Comparison of ENCODE assay signal across 9 cellular contexts in the genomic region with DNA sequence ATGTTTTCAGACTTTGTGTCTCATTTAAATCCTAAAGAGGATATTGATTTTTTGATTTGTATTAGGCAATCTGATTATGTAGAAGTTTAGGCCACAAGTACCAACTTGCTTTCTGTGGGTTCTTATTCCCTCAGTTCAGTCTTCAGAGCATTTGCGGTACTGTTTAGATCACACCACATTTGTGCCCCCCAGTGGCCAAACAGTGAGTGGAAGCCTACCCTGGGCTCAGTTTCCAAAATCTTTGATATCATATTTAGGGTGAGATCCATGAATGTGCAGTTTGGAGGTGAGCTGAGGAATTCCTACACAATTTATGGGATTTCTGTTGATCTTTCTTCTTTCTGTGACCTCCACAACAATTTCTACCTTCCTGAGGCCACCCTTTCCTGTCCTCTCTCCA.
DNase-seq lines count a peak whose midpoint lies in the region; ATAC-seq, FAIRE-seq and TF ChIP-seq lines count a peak whose summit lies in the region.
"Had no signal": no experiment of that assay in that cellular context is flagged by ENCODE, and none has a peak within 500 bp of the region (broad histone marks: within the 10 kb centered on the region; RNA-seq: fewer than 3 reads in every experiment).

No MANE protein-coding gene starts in this region.

- H3K4me3 Mint-ChIP-seq in Calu3 (ENCODE audit: low read depth, unreplicated experiment) = no peak overlapping the region
- H3K4me3 Mint-ChIP-seq in activated T-helper 17 cell treated with anti-CD3 and anti-CD28 coated beads, Interleukin-2, amount 50 U/mL, for 72 hours = no peak overlapping the region

- no peak overlapping the region for H2AK5ac ChIP-seq in H1 (ENCODE audit: low read depth, low read length)

- no peaks in the 10 kb centered on the region for H3K9me3 Mint-ChIP-seq in Calu3 (ENCODE audit: low read depth, unreplicated experiment)
- H3K9me3 Mint-ChIP-seq in activated T-helper 17 cell treated with anti-CD3 and anti-CD28 coated beads, Interleukin-2, amount 50 U/mL, for 72 hours = no peaks in the 10 kb centered on the region

- no peak overlapping the region for H2BK5ac ChIP-seq in H1 (ENCODE audit: low read depth, low read length)

- no TSS peak for BruUV-seq in Calu3 (replicated peaks; lab: Mats Ljungman, UMichigan)

- CTCF ChIA-PET in H1 (lab: Charles Lee; ENCODE audit: partially characterized antibody) = interaction anchor here (0.8 to 2.1 kb wide), 15 partner anchors 10 to 1182 kb away, joined by 3 to 9 read pairs (median 3); no protein-coding TSS in a partner anchor
- CTCF ChIA-PET in Calu3 (lab: Charles Lee) = no interaction called here

- H3K79me1 ChIP-seq in H1 (ENCODE audit: low read depth, low read length) = no peaks in the 10 kb centered on the region

- H4K8ac ChIP-seq in H1 (ENCODE audit: extremely low read depth, insufficient read depth, low read length) = no peak overlapping the region

- H3K36me3 Mint-ChIP-seq in Calu3 (ENCODE audit: insufficient read depth, unreplicated experiment) = no peaks in the 10 kb centered on the region
- no peaks in the 10 kb centered on the region for H3K36me3 Mint-ChIP-seq in activated T-helper 17 cell treated with anti-CD3 and anti-CD28 coated beads, Interleukin-2, amount 50 U/mL, for 72 hours (ENCODE audit: low read depth)

- no peak overlapping the region for H3K18ac ChIP-seq in H1 (ENCODE audit: extremely low read depth, low read length)

- H3K4me3 ChIP-seq in BE2C (ENCODE audit: low read depth, low read length) = no peak overlapping the region
- no peak overlapping the region for H3K4me3 ChIP-seq in H1 (ENCODE audit: extremely low read depth in 1 of 4, insufficient read depth in 2 of 4, low read depth in 3 of 4, low read length in 4 of 4)
- no peak overlapping the region for H3K4me3 ChIP-seq in sigmoid colon

- no peak for ATAC-seq in activated T-helper 17 cell treated with anti-CD3 and anti-CD28 coated beads, Interleukin-2, amount 50 U/mL, for 72 hours (replicated peaks)

- no peak overlapping the region for H2BK12ac ChIP-seq in H1 (ENCODE audit: low read depth, low read length)

- no peak overlapping the region for H3K9ac ChIP-seq in H1 (replicated peaks in 1 of 4; ENCODE audit: extremely low read depth in 1 of 4, low read depth in 3 of 4, low read length in 3 of 4)

- no peaks in the 10 kb centered on the region for H3K27me3 Mint-ChIP-seq in Calu3 (ENCODE audit: unreplicated experiment)
- H3K27me3 Mint-ChIP-seq in activated T-helper 17 cell treated with anti-CD3 and anti-CD28 coated beads, Interleukin-2, amount 50 U/mL, for 72 hours = no peaks in the 10 kb centered on the region

- no peaks in the 10 kb centered on the region for H4K20me1 ChIP-seq in H1 (replicated peaks in 1 of 2; ENCODE audit: control insufficient read depth in 1 of 2, insufficient read depth in 2 of 2, low read length in 2 of 2)

- no peak overlapping the region for H3K14ac ChIP-seq in H1 (ENCODE audit: insufficient read length)

- peaks cover 2% of the 10 kb centered on the region for H3K4me1 Mint-ChIP-seq in Calu3 (ENCODE audit: low read depth, unreplicated experiment)
- H3K4me1 Mint-ChIP-seq in activated T-helper 17 cell treated with anti-CD3 and anti-CD28 coated beads, Interleukin-2, amount 50 U/mL, for 72 hours = no peaks in the 10 kb centered on the region

- no peak overlapping the region for H2BK15ac ChIP-seq in H1 (ENCODE audit: low read length)

- no peak overlapping the region for H4K5ac ChIP-seq in H1 (ENCODE audit: insufficient read length, low read depth, low read length)

- 84% methylated on average over 1 of the region's 1 CpG; no CpG with 5 or more reads in 1 of the 2 experiments for WGBS in H1 (ENCODE audit: extremely low coverage in 1 of 2, insufficient coverage in 1 of 2, insufficient read length in 1 of 2, insufficient replicate concordance in 2 of 2, low coverage in 1 of 2, low lambda C conversion rate in 2 of 2, missing lambda C conversion rate in 1 of 2), 2 experiments
- 75 to 86% methylated on average over 1 of the region's 1 CpG for WGBS in sigmoid colon, 2 donors

- peak; percentile 58 for TF ChIP-seq CTCF in BE2C (IDR thresholded peaks at IDR 0.05; ENCODE audit: low read depth, low read length)
- TF ChIP-seq CTCF in H1 (IDR thresholded peaks at IDR 0.05; ENCODE audit: control extremely low read depth in 1 of 3, insufficient read depth in 1 of 3, low read depth in 1 of 3, low read length in 3 of 3) = peak; percentile 54 to 66 (median 66)
- no peak for TF ChIP-seq CTCF in Calu3 (IDR thresholded peaks at IDR 0.05; ENCODE audit: unreplicated experiment)
- no peak for TF ChIP-seq CTCF in sigmoid colon (IDR thresholded peaks at IDR 0.05)

- H3K4me1 ChIP-seq in BE2C (no peaks in the 10 kb centered on the region), H1 (replicated peaks in 1 of 4; ENCODE audit: control insufficient read depth in 3 of 4, insufficient read depth in 4 of 4, low read length in 3 of 4) (no peaks in the 10 kb centered on the region), sigmoid colon (no peaks in the 10 kb centered on the region)

- TF ChIP-seq POLR2A in H1 (IDR thresholded peaks at IDR 0.05; ENCODE audit: control extremely low read depth in 1 of 2, low read depth in 2 of 2, low read length in 2 of 2) (no peak), sigmoid colon (IDR thresholded peaks at IDR 0.05) (no peak)

- TF ChIP-seq RAD21 in H1 (IDR thresholded peaks at IDR 0.05 in 1 of 2, conservative IDR thresholded peaks at IDR 0.05 in 1 of 2; ENCODE audit: low read depth in 2 of 2, low read length in 2 of 2) = peak; percentile 78

- POLR2A ChIA-PET in H1 (lab: Charles Lee; ENCODE audit: partially characterized antibody) = no interaction called here

- H3K56ac ChIP-seq in H1 (replicated peaks; ENCODE audit: insufficient read length, low read depth, low read length) = no peak overlapping the region

- H3K79me2 ChIP-seq in H1 (ENCODE audit: control insufficient read depth in 1 of 2, insufficient read depth in 2 of 2, low read length in 2 of 2) = no peaks in the 10 kb centered on the region

- intact Hi-C loops in Calu3 (cut with micrococcal nuclease; ENCODE audit: unreplicated experiment) (loop anchor here (5.0 kb wide), 1 partner anchor 491 kb away; no protein-coding TSS in a partner anchor), sigmoid colon (cut with DNase I) (no loop called here)

- no peaks in the 10 kb centered on the region for H3K36me3 ChIP-seq in BE2C
- H3K36me3 ChIP-seq in H1 (ENCODE audit: control insufficient read depth in 2 of 4, insufficient read depth in 4 of 4, low read length in 3 of 4) = no peaks in the 10 kb centered on the region
- H3K36me3 ChIP-seq in sigmoid colon = no peaks in the 10 kb centered on the region

- no peak overlapping the region for H3K23ac ChIP-seq in H1 (ENCODE audit: insufficient read length)

- no peak overlapping the region for H3K27ac Mint-ChIP-seq in Calu3 (ENCODE audit: unreplicated experiment)
- H3K27ac Mint-ChIP-seq in activated T-helper 17 cell treated with anti-CD3 and anti-CD28 coated beads, Interleukin-2, amount 50 U/mL, for 72 hours = no peak overlapping the region

- no peak overlapping the region for H2BK20ac ChIP-seq in H1 (ENCODE audit: low read length)

- no peaks in the 10 kb centered on the region for H3K27me3 ChIP-seq in BE2C
- no peaks in the 10 kb centered on the region for H3K27me3 ChIP-seq in H1 (replicated peaks in 1 of 4; ENCODE audit: control insufficient read depth in 3 of 4, extremely low read depth in 1 of 4, insufficient read depth in 3 of 4, low read length in 3 of 4)
- no peaks in the 10 kb centered on the region for H3K27me3 ChIP-seq in sigmoid colon

- no peak overlapping the region for H3K4me2 ChIP-seq in H1 (ENCODE audit: insufficient read depth in 1 of 2, low read depth in 2 of 2, low read length in 2 of 2)

- H3K27ac ChIP-seq in H1 (ENCODE audit: low read depth, low read length) (no peak overlapping the region), sigmoid colon (no peak overlapping the region)

- TF ChIP-seq EP300 in H1 (IDR thresholded peaks at IDR 0.05; ENCODE audit: borderline replicate concordance in 1 of 2, low read depth in 2 of 2, low read length in 2 of 2) (no peak), sigmoid colon (IDR thresholded peaks at IDR 0.05) (no peak)

- no peak for FAIRE-seq in GM18507 (lab: Jason Lieb, UNC)
- FAIRE-seq in H1 (lab: Jason Lieb, UNC) = peak; percentile 7

- H2AFZ ChIP-seq in H1 (ENCODE audit: low read length) = no peak overlapping the region

- no peak overlapping the region for H2BK120ac ChIP-seq in H1 (replicated peaks; ENCODE audit: low read depth, low read length)

- peak; percentile 19 for DNase-seq in BE2C
- peak; percentile 2 for DNase-seq in GM18507 (ENCODE audit: extremely low spot score, insufficient read length, low read depth)
- DNase-seq in HuH-7 (ENCODE audit: low spot score) = peak; percentile 12
- peak in 1 of 2 experiments; percentile 53 for DNase-seq in H1 (ENCODE audit: low read depth in 1 of 2, low spot score in 2 of 2)
- no peak for DNase-seq in Calu3
- DNase-seq in sigmoid colon = no peak
- DNase-seq in activated naive CD4-positive, alpha-beta T cell treated with Interleukin-2 at 50 U/mL for 16 hours = no peak
- DNase-seq: KG1 had no signal

- H3K23me2 ChIP-seq in H1 (ENCODE audit: low read depth, low read length) = no peaks in the 10 kb centered on the region

- no peak overlapping the region for H4K91ac ChIP-seq in H1 (replicated peaks; ENCODE audit: insufficient read length, low read length)

- H3K9me3 ChIP-seq in BE2C (no peaks in the 10 kb centered on the region), H1 (ENCODE audit: insufficient read depth in 2 of 2, low read depth in 1 of 2, low read length in 1 of 2) (no peaks in the 10 kb centered on the region), sigmoid colon (no peaks in the 10 kb centered on the region)

- no peak overlapping the region for H3K4ac ChIP-seq in H1 (replicated peaks; ENCODE audit: insufficient read length, low read depth, low read length)

TF ChIP-seq in H1, 55 proteins besides CTCF, POLR2A, EP300 and RAD21 (continues in another document):
- no peak for TF ChIP-seq SP1 (IDR thresholded peaks at IDR 0.05; ENCODE audit: low read depth, low read length)
- no peak for TF ChIP-seq YY1 (IDR thresholded peaks at IDR 0.05; ENCODE audit: low read depth, low read length)
- TF ChIP-seq, protein P1, sequence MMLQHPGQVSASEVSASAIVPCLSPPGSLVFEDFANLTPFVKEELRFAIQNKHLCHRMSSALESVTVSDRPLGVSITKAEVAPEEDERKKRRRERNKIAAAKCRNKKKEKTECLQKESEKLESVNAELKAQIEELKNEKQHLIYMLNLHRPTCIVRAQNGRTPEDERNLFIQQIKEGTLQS (IDR thresholded peaks at IDR 0.05; ENCODE audit: insufficient read depth, low read depth, low read length) = no peak
- no peak for TF ChIP-seq SP2 (IDR thresholded peaks at IDR 0.05; ENCODE audit: low read length)
- no peak for TF ChIP-seq CBX5 (IDR thresholded peaks at IDR 0.05; ENCODE audit: low read depth, low read length)

Comparison
In these comparisons a context has a peak if more than half of its experiments do, and no peak if none do; other contexts are left out.
1. DNase-seq: peak in BE2C (single experiment), GM18507 (single experiment) and HuH-7 (single experiment); none in Calu3 (single experiment), sigmoid colon (single experiment) and activated naive CD4-positive, alpha-beta T cell treated with Interleukin-2 at 50 U/mL for 16 hours (single experiment).
2. CTCF ChIP-seq: peak in BE2C (single experiment) and H1 (3 of 3); none in Calu3 (single experiment) and sigmoid colon (0 of 4).